Comparison of ENCODE assay signal across 1 cellular context in genomic region chr18:50281972-50282520, GRCh38.
TF ChIP-seq lines count a peak whose summit lies in the region.

No MANE protein-coding gene starts in this region.

TF ChIP-seq in H1, 55 proteins besides CTCF, POLR2A, EP300 and RAD21 (continued from another document):
- TF ChIP-seq JUND (IDR thresholded peaks at IDR 0.05; ENCODE audit: low read length): 0 out of 2 replicates have a peak, but pooled peaks have one; percentile 0
- TF ChIP-seq RFX5 (IDR thresholded peaks at IDR 0.05; ENCODE audit: borderline replicate concordance, low read depth, low read length): no peak
